In genomic region chr3:184417619-184418327, GRCh38 we compare ENCODE assay signal across 8 cellular contexts. TPM values are rescaled to one million over a fixed set of nuclear protein-coding genes. Genes with fewer than 3 reads are reported as not detected.
DNase-seq lines count a peak whose midpoint lies in the region; ATAC-seq and TF ChIP-seq lines count a peak whose summit lies in the region.

No MANE protein-coding gene starts in this region.

- no peak overlapping the region for H3K9ac ChIP-seq in H9 (ENCODE audit: extremely low read depth, insufficient read length, low read length)

- H3K27me3 Mint-ChIP-seq in H9 (ENCODE audit: low read depth): peaks cover 2% of the 10 kb centered on the region
- H3K27me3 Mint-ChIP-seq in activated naive CD4-positive, alpha-beta T cell treated with anti-CD3 and anti-CD28 coated beads for 36 hours (ENCODE audit: low read depth): no peaks in the 10 kb centered on the region

- H4K5ac ChIP-seq in H9 (ENCODE audit: insufficient read length, low read depth, low read length): no peak overlapping the region

- H3T11ph ChIP-seq in H9 (ENCODE audit: low read length): no peak overlapping the region

- no peak overlapping the region for H3K27ac ChIP-seq in H9 (ENCODE audit: insufficient read length, low read depth, low read length)

- H4K20me1 ChIP-seq in H9 (ENCODE audit: control insufficient read depth, insufficient read depth, insufficient read length): no peaks in the 10 kb centered on the region

- no peak overlapping the region for H3K23ac ChIP-seq in H9 (ENCODE audit: insufficient read length, low read depth, low read length)

- no peaks in the 10 kb centered on the region for H3K23me2 ChIP-seq in H9 (ENCODE audit: insufficient read length, low read depth, low read length, poor library complexity, severe bottlenecking)

- no peaks in the 10 kb centered on the region for H3K27me3 ChIP-seq in H9 (ENCODE audit: insufficient read depth, low read length)

- H4K91ac ChIP-seq in H9 (ENCODE audit: insufficient read length, low read depth, low read length): no peak overlapping the region

- H2AFZ ChIP-seq in H9 (ENCODE audit: low read length): no peak overlapping the region

- no peak overlapping the region for H3K27ac Mint-ChIP-seq in H9
- no peak overlapping the region for H3K27ac Mint-ChIP-seq in activated naive CD4-positive, alpha-beta T cell treated with anti-CD3 and anti-CD28 coated beads for 36 hours

- no peak overlapping the region for H2BK12ac ChIP-seq in H9 (ENCODE audit: insufficient read length, low read depth, low read length)

- no peak overlapping the region for H4K8ac ChIP-seq in H9 (replicated peaks; ENCODE audit: insufficient read length, low read depth, low read length)

- H3K14ac ChIP-seq in H9 (ENCODE audit: insufficient read depth, low read length): no peak overlapping the region

- peaks cover 4% of the 10 kb centered on the region in 2 experiments; a peak in 2 of 4 replicates for H3K4me1 Mint-ChIP-seq in H9
- no peaks in the 10 kb centered on the region for H3K4me1 Mint-ChIP-seq in activated naive CD4-positive, alpha-beta T cell treated with anti-CD3 and anti-CD28 coated beads for 36 hours (ENCODE audit: low read depth)

- H3K4ac ChIP-seq in H9 (ENCODE audit: low read depth, low read length): no peak overlapping the region

- H2BK120ac ChIP-seq in H9 (ENCODE audit: low read depth, low read length, poor library complexity, severe bottlenecking): no peak overlapping the region

- H2AK5ac ChIP-seq in H9 (ENCODE audit: insufficient read length, low read length): no peak overlapping the region

- H3K4me3 Mint-ChIP-seq in H9: no peak overlapping the region
- H3K4me3 Mint-ChIP-seq in activated naive CD4-positive, alpha-beta T cell treated with anti-CD3 and anti-CD28 coated beads for 36 hours: no peak overlapping the region

- no peak overlapping the region for H2BK15ac ChIP-seq in H9 (ENCODE audit: low read depth, low read length)

- no peak overlapping the region for H3K18ac ChIP-seq in H9 (ENCODE audit: insufficient read length, low read depth, low read length)

- no CpG with 5 or more reads among the region's 14 CpGs for WGBS in H9 (ENCODE audit: extremely low coverage, insufficient read length, low lambda C conversion rate)

- no peaks in the 10 kb centered on the region for H3K79me1 ChIP-seq in H9 (ENCODE audit: insufficient read depth, low read depth, low read length, poor library complexity, severe bottlenecking)

- H3K9me3 Mint-ChIP-seq in H9: peaks cover 3 to 4% of the 10 kb centered on the region in 2 experiments; a peak in 4 of 5 replicates
- no peaks in the 10 kb centered on the region for H3K9me3 Mint-ChIP-seq in activated naive CD4-positive, alpha-beta T cell treated with anti-CD3 and anti-CD28 coated beads for 36 hours

- intact Hi-C loops in activated naive CD4-positive, alpha-beta T cell treated with anti-CD3 and anti-CD28 coated beads for 36 hours (cut with micrococcal nuclease): loop anchor here (1.0 kb wide), 4 partner anchors 46 to 124 kb away; no protein-coding TSS in a partner anchor
- intact Hi-C loops in Right ventricle myocardium inferior (cut with DNase I): loop anchor here (2.0 to 5.0 kb wide), 2 partner anchors 95 to 125 kb away; no protein-coding TSS in a partner anchor

- CTCF ChIA-PET in activated naive CD4-positive, alpha-beta T cell treated with anti-CD3 and anti-CD28 coated beads for 36 hours (lab: Charles Lee): interaction anchor here (0.6 to 5.2 kb wide), 14 partner anchors 14 to 139 kb away, joined by 3 to 52 read pairs (median 3); no protein-coding TSS in a partner anchor

- H2BK20ac ChIP-seq in H9 (ENCODE audit: low read depth, low read length, poor library complexity, severe bottlenecking): no peak overlapping the region

- no peak overlapping the region for H3K4me2 ChIP-seq in H9 (ENCODE audit: insufficient read depth, insufficient read length, low read length)

- peak; percentile 91 for TF ChIP-seq CTCF in H9 (conservative IDR thresholded peaks at IDR 0.05)

- no peak overlapping the region for H2BK5ac ChIP-seq in H9 (ENCODE audit: insufficient read length, low read length)

- H3K56ac ChIP-seq in H9 (ENCODE audit: insufficient read length, low read depth, low read length): no peak overlapping the region

- DNase-seq in EH (ENCODE audit: low read depth) (peak; percentile 68), H9 (peak; percentile 79), MV-4-11 (lab: John Stamatoyannopoulos, UW) (peak; percentile 63), Right ventricle myocardium inferior (ENCODE audit: missing footprints) (peak; percentile 84), putamen (ENCODE audit: low spot score) (peak; percentile 31)
- peak; percentile 78 for DNase-seq in activated naive CD4-positive, alpha-beta T cell treated with anti-CD3 and anti-CD28 coated beads for 36 hours

- ATAC-seq in SK-N-SH treated with all-trans-retinoic acid at 6 μM for 48 hours (peak; percentile 99), Right ventricle myocardium inferior (peak; percentile 82), HG02840 (IDR thresholded peaks at IDR 0.05; ENCODE audit: low FRiP score, unreplicated experiment) (no peak)

- peaks cover 3% of the 10 kb centered on the region; the same call in 1 of the 2 replicates for H3K4me1 ChIP-seq in H9 (ENCODE audit: insufficient read depth, low read length)

- no peaks in the 10 kb centered on the region for H3K36me3 Mint-ChIP-seq in H9 (ENCODE audit: insufficient read depth in 1 of 3, low read depth in 3 of 3)
- no peaks in the 10 kb centered on the region for H3K36me3 Mint-ChIP-seq in activated naive CD4-positive, alpha-beta T cell treated with anti-CD3 and anti-CD28 coated beads for 36 hours (ENCODE audit: low read depth)

- H3K9me3 ChIP-seq in H9 (ENCODE audit: control insufficient read depth, low read depth, low read length): no peaks in the 10 kb centered on the region

- H3K79me2 ChIP-seq in H9 (ENCODE audit: insufficient read depth, low read length): no peaks in the 10 kb centered on the region

TF ChIP-seq in SK-N-SH treated with all-trans-retinoic acid at 6 μM for 48 hours, 23 proteins besides CTCF, POLR2A, EP300 and RAD21:
- TF ChIP-seq OSR1 (CRISPR knock-in tag; IDR thresholded peaks at IDR 0.05): no peak
- TF ChIP-seq PPARA (CRISPR knock-in tag; IDR thresholded peaks at IDR 0.05; ENCODE audit: borderline replicate concordance): no peak
- TF ChIP-seq ARNTL (CRISPR knock-in tag; IDR thresholded peaks at IDR 0.05; ENCODE audit: borderline replicate concordance, low read depth): no peak
- no peak for TF ChIP-seq GLIS3 (CRISPR knock-in tag; IDR thresholded peaks at IDR 0.05)
- TF ChIP-seq ZNF8 (CRISPR knock-in tag; IDR thresholded peaks at IDR 0.05): no peak
- TF ChIP-seq, protein P1, sequence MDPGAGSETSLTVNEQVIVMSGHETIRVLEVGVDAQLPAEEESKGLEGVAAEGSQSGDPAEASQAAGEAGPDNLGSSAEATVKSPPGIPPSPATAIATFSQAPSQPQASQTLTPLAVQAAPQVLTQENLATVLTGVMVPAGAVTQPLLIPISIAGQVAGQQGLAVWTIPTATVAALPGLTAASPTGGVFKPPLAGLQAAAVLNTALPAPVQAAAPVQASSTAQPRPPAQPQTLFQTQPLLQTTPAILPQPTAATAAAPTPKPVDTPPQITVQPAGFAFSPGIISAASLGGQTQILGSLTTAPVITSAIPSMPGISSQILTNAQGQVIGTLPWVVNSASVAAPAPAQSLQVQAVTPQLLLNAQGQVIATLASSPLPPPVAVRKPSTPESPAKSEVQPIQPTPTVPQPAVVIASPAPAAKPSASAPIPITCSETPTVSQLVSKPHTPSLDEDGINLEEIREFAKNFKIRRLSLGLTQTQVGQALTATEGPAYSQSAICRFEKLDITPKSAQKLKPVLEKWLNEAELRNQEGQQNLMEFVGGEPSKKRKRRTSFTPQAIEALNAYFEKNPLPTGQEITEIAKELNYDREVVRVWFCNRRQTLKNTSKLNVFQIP (CRISPR knock-in tag; IDR thresholded peaks at IDR 0.05; ENCODE audit: borderline replicate concordance, low read depth): no peak
- no peak for TF ChIP-seq ESRRG (CRISPR knock-in tag; IDR thresholded peaks at IDR 0.05)
- TF ChIP-seq, protein P2, sequence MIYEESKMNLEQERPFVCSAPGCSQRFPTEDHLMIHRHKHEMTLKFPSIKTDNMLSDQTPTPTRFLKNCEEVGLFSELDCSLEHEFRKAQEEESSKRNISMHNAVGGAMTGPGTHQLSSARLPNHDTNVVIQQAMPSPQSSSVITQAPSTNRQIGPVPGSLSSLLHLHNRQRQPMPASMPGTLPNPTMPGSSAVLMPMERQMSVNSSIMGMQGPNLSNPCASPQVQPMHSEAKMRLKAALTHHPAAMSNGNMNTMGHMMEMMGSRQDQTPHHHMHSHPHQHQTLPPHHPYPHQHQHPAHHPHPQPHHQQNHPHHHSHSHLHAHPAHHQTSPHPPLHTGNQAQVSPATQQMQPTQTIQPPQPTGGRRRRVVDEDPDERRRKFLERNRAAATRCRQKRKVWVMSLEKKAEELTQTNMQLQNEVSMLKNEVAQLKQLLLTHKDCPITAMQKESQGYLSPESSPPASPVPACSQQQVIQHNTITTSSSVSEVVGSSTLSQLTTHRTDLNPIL (CRISPR knock-in tag; IDR thresholded peaks at IDR 0.05; ENCODE audit: low read depth): no peak
- TF ChIP-seq TOX (CRISPR knock-in tag; IDR thresholded peaks at IDR 0.05; ENCODE audit: borderline replicate concordance): no peak
- TF ChIP-seq ZFP30 (CRISPR knock-in tag; IDR thresholded peaks at IDR 0.05): no peak
- no peak for TF ChIP-seq ZC3H10 (CRISPR knock-in tag; IDR thresholded peaks at IDR 0.05)
- TF ChIP-seq SNAI2 (CRISPR knock-in tag; IDR thresholded peaks at IDR 0.05): no peak
- no peak for TF ChIP-seq ISL1 (CRISPR knock-in tag; IDR thresholded peaks at IDR 0.05)

RNA-seq across cellular contexts. Expression of gene CHRD, which starts 37.9 kb away (rescaled TPM):
- total RNA-seq in H9 (2021): 1.8 and 1.9 TPM in 2 replicates
- not detected for total RNA-seq in activated naive CD4-positive, alpha-beta T cell treated with anti-CD3 and anti-CD28 coated beads for 36 hours
- total RNA-seq in Right ventricle myocardium inferior: 8.7 TPM

RNA-seq across cellular contexts. Expression of gene THPO, which starts 39.8 kb away (rescaled TPM):
- total RNA-seq in H9 (2021): 0.64 and 0.85 TPM in 2 replicates
- not detected for total RNA-seq in activated naive CD4-positive, alpha-beta T cell treated with anti-CD3 and anti-CD28 coated beads for 36 hours
- 0.35 TPM for total RNA-seq in Right ventricle myocardium inferior

RNA-seq across cellular contexts. Expression of gene POLR2H, which starts 56.3 kb away (rescaled TPM):
- total RNA-seq in H9 (2021) (115 and 122 TPM in 2 replicates), Right ventricle myocardium inferior (27.1 TPM)
- total RNA-seq in activated naive CD4-positive, alpha-beta T cell treated with anti-CD3 and anti-CD28 coated beads for 36 hours: 10 to 100 TPM; 76.5 to 89.9 TPM

RNA-seq across cellular contexts. Expression of gene CLCN2, which starts 56.4 kb away (rescaled TPM):
- total RNA-seq in H9 (2021) (17.2 and 19.5 TPM in 2 replicates), Right ventricle myocardium inferior (2.9 TPM)
- total RNA-seq in activated naive CD4-positive, alpha-beta T cell treated with anti-CD3 and anti-CD28 coated beads for 36 hours: 1 to 10 TPM; 2.9 TPM

Comparison
In these comparisons a context has a peak if more than half of its experiments do, and no peak if none do; other contexts are left out.
1. DNase-seq: peak in every context shown above with its lines; median percentile 84 in Right ventricle myocardium inferior; 79 in H9; 78 in activated naive CD4-positive, alpha-beta T cell treated with anti-CD3 and anti-CD28 coated beads for 36 hours; 68 in EH; 63 in MV-4-11; 31 in putamen.